In the genomic region with DNA sequence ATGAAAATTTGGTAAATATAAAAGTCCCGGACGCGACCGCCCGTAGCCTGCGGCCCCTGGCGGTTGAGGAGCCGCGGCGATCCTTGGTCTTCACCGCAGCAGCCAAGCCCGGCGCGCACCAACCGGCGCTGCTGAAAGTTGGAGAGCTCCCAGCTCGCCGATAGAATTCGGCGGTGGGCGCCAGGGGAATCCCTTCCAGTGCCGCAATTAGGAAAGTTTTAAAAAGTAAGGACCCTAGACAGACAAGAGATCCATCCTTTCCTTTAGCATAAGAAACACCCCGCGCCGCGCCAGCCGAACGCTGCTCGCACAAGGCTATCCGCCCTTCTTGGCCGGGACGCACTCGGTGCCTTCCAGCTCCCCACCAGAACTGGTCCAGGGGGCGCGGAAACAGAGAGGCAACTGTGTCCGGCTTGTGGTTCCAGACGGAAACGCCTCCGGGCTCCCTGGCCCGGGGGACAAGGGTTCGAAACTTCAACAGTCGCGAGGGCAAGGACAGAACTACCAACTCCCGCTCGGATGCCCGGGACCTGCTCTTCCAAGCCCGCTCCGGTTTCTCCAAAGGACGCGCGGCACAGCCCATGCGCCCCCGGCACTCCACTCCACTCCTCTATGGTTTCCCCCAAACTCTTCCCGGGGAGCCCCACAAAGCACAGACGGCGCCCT, we compare ENCODE assay signal across 8 cellular contexts. TPM values are rescaled to one million over a fixed set of nuclear protein-coding genes. Genes with fewer than 3 reads are reported as not detected.
DNase-seq lines count a peak whose midpoint lies in the region; ATAC-seq, FAIRE-seq and TF ChIP-seq lines count a peak whose summit lies in the region.

No MANE protein-coding gene starts in this region.

- DNase-seq in NCI-H2227 (lab: John Stamatoyannopoulos, UW; ENCODE audit: unreplicated experiment) (peak; percentile 28), brain microvascular endothelial cell (peak; percentile 22), inferior parietal cortex (ENCODE audit: extremely low spot score) (peak; percentile 41), small intestine (peak; percentile 33), NCI-H1436 (lab: John Stamatoyannopoulos, UW) (no peak)

- H3K27ac ChIP-seq in C4-2B (no peak overlapping the region), brain microvascular endothelial cell (no peak overlapping the region), small intestine (ENCODE audit: low read depth in 1 of 2, low read length in 1 of 2) (no peak overlapping the region)

- H3K36me3 ChIP-seq in brain microvascular endothelial cell (replicated peaks), result no peaks in the 10 kb centered on the region
- H3K36me3 ChIP-seq in small intestine (ENCODE audit: control insufficient read depth in 2 of 2, insufficient read depth in 2 of 2, low read length in 2 of 2), result no peaks in the 10 kb centered on the region

- no peak for FAIRE-seq in small intestine (lab: Jason Lieb, UNC)

- in situ Hi-C loops in brain microvascular endothelial cell (cut with HindIII; ENCODE audit: low pct_ligation_motif_present, low sequenced_read_pairs), result no loop called here

- TF ChIP-seq CTCF in C4-2B (conservative IDR thresholded peaks at IDR 0.05) (peak; percentile 56), brain microvascular endothelial cell (IDR thresholded peaks at IDR 0.05; ENCODE audit: low read depth, low read length, missing control alignments) (peak; percentile 77)

- peaks cover 0 to 8% of the 10 kb centered on the region in 2 donors for H3K4me1 ChIP-seq in small intestine (ENCODE audit: control insufficient read depth in 2 of 2, insufficient read depth in 1 of 2, low read depth in 1 of 2, low read length in 1 of 2)

- H3K4me3 ChIP-seq in brain microvascular endothelial cell (ENCODE audit: low read depth, low read length) (peak overlapping the region; percentile 35), small intestine (ENCODE audit: low read depth in 1 of 2, low read length in 2 of 2) (peak overlapping the region; percentile 8 to 17)

- WGBS in small intestine, 3 donors, result 1 to 2% (median 2%) methylated on average over 56 of the region's 56 CpGs

- H3K27me3 ChIP-seq in brain microvascular endothelial cell (replicated peaks) (peaks cover 31% of the 10 kb centered on the region), small intestine (ENCODE audit: control insufficient read depth in 2 of 2, insufficient read depth in 2 of 2, low read length in 2 of 2) (peaks cover 4% of the 10 kb centered on the region in 2 donors)

- no peaks in the 10 kb centered on the region for H3K9me3 ChIP-seq in small intestine (ENCODE audit: control insufficient read depth, low read depth)

- ATAC-seq in GM18870 (IDR thresholded peaks at IDR 0.05; ENCODE audit: unreplicated experiment), result peak; percentile 23
- no peak for ATAC-seq in GM21723 (IDR thresholded peaks at IDR 0.05; ENCODE audit: unreplicated experiment)

RNA-seq across cellular contexts. Expression of gene FAM78B, which starts 1.7 kb away (rescaled TPM):
- 1 to 10 TPM in 1 of 3 donors, under 1 TPM in 2; 0.22 to 1.3 (median 0.81) TPM for polyA plus RNA-seq in small intestine
